Comparison of ENCODE assay signal across 1 cellular context in the genomic region with DNA sequence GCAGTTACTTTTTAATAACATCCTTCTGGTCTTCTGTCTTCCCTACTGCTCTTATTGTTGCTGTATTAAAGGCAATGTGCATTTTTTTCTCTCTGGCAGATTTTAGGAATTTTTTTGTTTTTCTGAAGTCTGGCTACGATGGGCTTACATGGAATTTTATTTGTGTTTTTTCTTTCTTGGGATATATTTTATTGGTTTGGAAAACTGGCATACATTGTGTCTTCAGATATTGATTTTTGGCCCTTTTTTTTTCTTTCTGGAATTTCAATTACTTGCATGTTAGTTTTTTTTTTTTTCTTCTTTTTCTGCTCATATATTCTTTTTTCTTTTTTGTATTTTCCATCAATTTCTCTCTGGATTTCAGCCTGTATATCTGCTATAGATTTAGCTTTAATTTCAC.
TF ChIP-seq lines count a peak whose summit lies in the region.

No MANE protein-coding gene starts in this region.

TF ChIP-seq in K562, 482 proteins besides CTCF, POLR2A, EP300 and RAD21 (continued from another document):
- no peak for TF ChIP-seq ZNF584 (CRISPR knock-in tag; IDR thresholded peaks at IDR 0.05; ENCODE audit: low read depth)
- TF ChIP-seq, protein P1, sequence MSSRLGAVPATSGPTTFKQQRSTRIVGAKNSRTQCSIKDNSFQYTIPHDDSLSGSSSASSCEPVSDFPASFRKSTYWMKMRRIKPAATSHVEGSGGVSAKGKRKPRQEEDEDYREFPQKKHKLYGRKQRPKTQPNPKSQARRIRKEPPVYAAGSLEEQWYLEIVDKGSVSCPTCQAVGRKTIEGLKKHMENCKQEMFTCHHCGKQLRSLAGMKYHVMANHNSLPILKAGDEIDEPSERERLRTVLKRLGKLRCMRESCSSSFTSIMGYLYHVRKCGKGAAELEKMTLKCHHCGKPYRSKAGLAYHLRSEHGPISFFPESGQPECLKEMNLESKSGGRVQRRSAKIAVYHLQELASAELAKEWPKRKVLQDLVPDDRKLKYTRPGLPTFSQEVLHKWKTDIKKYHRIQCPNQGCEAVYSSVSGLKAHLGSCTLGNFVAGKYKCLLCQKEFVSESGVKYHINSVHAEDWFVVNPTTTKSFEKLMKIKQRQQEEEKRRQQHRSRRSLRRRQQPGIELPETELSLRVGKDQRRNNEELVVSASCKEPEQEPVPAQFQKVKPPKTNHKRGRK (tag; IDR thresholded peaks at IDR 0.05): peak; percentile 94
- TF ChIP-seq SMARCE1 (IDR thresholded peaks at IDR 0.05): no peak
- no peak for TF ChIP-seq THRAP3 (IDR thresholded peaks at IDR 0.05; ENCODE audit: borderline replicate concordance)
- TF ChIP-seq KLF6 (CRISPR knock-in tag; IDR thresholded peaks at IDR 0.05; ENCODE audit: borderline replicate concordance): no peak
- TF ChIP-seq, protein P2, sequence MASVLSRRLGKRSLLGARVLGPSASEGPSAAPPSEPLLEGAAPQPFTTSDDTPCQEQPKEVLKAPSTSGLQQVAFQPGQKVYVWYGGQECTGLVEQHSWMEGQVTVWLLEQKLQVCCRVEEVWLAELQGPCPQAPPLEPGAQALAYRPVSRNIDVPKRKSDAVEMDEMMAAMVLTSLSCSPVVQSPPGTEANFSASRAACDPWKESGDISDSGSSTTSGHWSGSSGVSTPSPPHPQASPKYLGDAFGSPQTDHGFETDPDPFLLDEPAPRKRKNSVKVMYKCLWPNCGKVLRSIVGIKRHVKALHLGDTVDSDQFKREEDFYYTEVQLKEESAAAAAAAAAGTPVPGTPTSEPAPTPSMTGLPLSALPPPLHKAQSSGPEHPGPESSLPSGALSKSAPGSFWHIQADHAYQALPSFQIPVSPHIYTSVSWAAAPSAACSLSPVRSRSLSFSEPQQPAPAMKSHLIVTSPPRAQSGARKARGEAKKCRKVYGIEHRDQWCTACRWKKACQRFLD (CRISPR knock-in tag; IDR thresholded peaks at IDR 0.05): no peak
